In genomic region chr5:53515988-53516387, GRCh38 we compare ENCODE assay signal across 20 cellular contexts. TPM values are rescaled to one million over a fixed set of nuclear protein-coding genes. Genes with fewer than 3 reads are reported as not detected.
DNase-seq lines count a peak whose midpoint lies in the region; ATAC-seq, FAIRE-seq and TF ChIP-seq lines count a peak whose summit lies in the region.
"Had no signal": no experiment of that assay in that cellular context is flagged by ENCODE, and none has a peak within 500 bp of the region (broad histone marks: within the 10 kb centered on the region; RNA-seq: fewer than 3 reads in every experiment).

No MANE protein-coding gene starts in this region.

- no peak overlapping the region for H3K27ac ChIP-seq in astrocyte (ENCODE audit: low read depth, low read length)

- no peaks in the 10 kb centered on the region for H3K27me3 ChIP-seq in astrocyte (ENCODE audit: insufficient read depth, low read length)

- no peak for FAIRE-seq in astrocyte (lab: Jason Lieb, UNC)
- FAIRE-seq: GM12892, H54 had no signal

- H3K4me1 ChIP-seq in astrocyte (ENCODE audit: insufficient read depth, low read length): no peaks in the 10 kb centered on the region

- no peak overlapping the region for H3K4me3 ChIP-seq in Jurkat, Clone E6-1 (ENCODE audit: low read length)
- H3K4me3 ChIP-seq in astrocyte (ENCODE audit: insufficient read depth, low read depth, low read length): no peak overlapping the region
- H3K4me3 ChIP-seq: HAP-1 had no signal

- H2AFZ ChIP-seq in astrocyte (ENCODE audit: low read depth, low read length): no peak overlapping the region

- DNase-seq in A172 (ENCODE audit: low spot score) (peak; percentile 32), SK-N-DZ (ENCODE audit: low spot score) (peak; percentile 6), astrocyte (ENCODE audit: low read depth) (peak; percentile 55), NCI-H1092 treated with DMSO at 0.1 percent for 48 hours (lab: John Stamatoyannopoulos, UW) (no peak)
- DNase-seq in Jurkat, Clone E6-1 (ENCODE audit: low read depth, low spot score): peak; percentile 21
- no peak for DNase-seq in activated T-cell treated with anti-CD3 and anti-CD28 coated beads, Interleukin-2, amount 50 U/mL, for 4 hours
- DNase-seq: 8988T; C1 segment of cervical spinal cord; Calu3; CD4-positive, alpha-beta memory T cell; COR-L47; DMS53; DMS79 treated with DMSO at 0.1 percent for 48 hours; GOT3 had no signal

- TF ChIP-seq CTCF in astrocyte (IDR thresholded peaks at IDR 0.05; ENCODE audit: insufficient read depth, low read depth, low read length): no peak

- H4K20me1 ChIP-seq in astrocyte (ENCODE audit: insufficient read depth, low read length): no peaks in the 10 kb centered on the region

- no peaks in the 10 kb centered on the region for H3K36me3 ChIP-seq in astrocyte (ENCODE audit: insufficient read depth, low read length)
- H3K36me3 ChIP-seq: HAP-1 had no signal

- no peak overlapping the region for H3K9ac ChIP-seq in astrocyte (ENCODE audit: low read length)

- no peaks in the 10 kb centered on the region for H3K36me3 Mint-ChIP-seq in astrocyte (ENCODE audit: low read depth, unreplicated experiment)
- H3K36me3 Mint-ChIP-seq in activated T-cell treated with anti-CD3 and anti-CD28 coated beads, Interleukin-2, amount 50 U/mL, for 4 hours (ENCODE audit: insufficient read depth): no peaks in the 10 kb centered on the region
- H3K36me3 Mint-ChIP-seq: CD4-positive, alpha-beta memory T cell had no signal

- no peak overlapping the region for H3K27ac Mint-ChIP-seq in astrocyte (ENCODE audit: unreplicated experiment)

- no peak for ATAC-seq in HG03039 (IDR thresholded peaks at IDR 0.05; ENCODE audit: unreplicated experiment)
- no peak for ATAC-seq in activated T-cell treated with anti-CD3 and anti-CD28 coated beads, Interleukin-2, amount 50 U/mL, for 4 hours

- H3K4me2 ChIP-seq in astrocyte (ENCODE audit: low read length): no peak overlapping the region

- H3K27me3 Mint-ChIP-seq in astrocyte (ENCODE audit: low read depth, unreplicated experiment): peaks cover 2% of the 10 kb centered on the region
- H3K27me3 Mint-ChIP-seq in activated T-cell treated with anti-CD3 and anti-CD28 coated beads, Interleukin-2, amount 50 U/mL, for 4 hours (ENCODE audit: low read depth): peaks cover 2% of the 10 kb centered on the region

- H3K9me3 ChIP-seq in astrocyte (ENCODE audit: insufficient read depth, low read depth, low read length): no peaks in the 10 kb centered on the region
- H3K9me3 ChIP-seq: HAP-1 had no signal

- no peaks in the 10 kb centered on the region for H3K79me2 ChIP-seq in astrocyte (ENCODE audit: insufficient read depth, low read length)

- H3K4me1 Mint-ChIP-seq in astrocyte (ENCODE audit: low read depth, unreplicated experiment): no peaks in the 10 kb centered on the region
- H3K4me1 Mint-ChIP-seq in activated T-cell treated with anti-CD3 and anti-CD28 coated beads, Interleukin-2, amount 50 U/mL, for 4 hours (ENCODE audit: low read depth): no peaks in the 10 kb centered on the region
- H3K4me1 Mint-ChIP-seq: CD4-positive, alpha-beta memory T cell had no signal

- no peak overlapping the region for H3K4me3 Mint-ChIP-seq in astrocyte (ENCODE audit: unreplicated experiment)
- no peak overlapping the region for H3K4me3 Mint-ChIP-seq in activated T-cell treated with anti-CD3 and anti-CD28 coated beads, Interleukin-2, amount 50 U/mL, for 4 hours
- H3K4me3 Mint-ChIP-seq: CD4-positive, alpha-beta memory T cell had no signal

- H3K9me3 Mint-ChIP-seq in astrocyte (ENCODE audit: unreplicated experiment): peaks cover 5% of the 10 kb centered on the region
- peaks cover 18% of the 10 kb centered on the region for H3K9me3 Mint-ChIP-seq in activated T-cell treated with anti-CD3 and anti-CD28 coated beads, Interleukin-2, amount 50 U/mL, for 4 hours

RNA-seq across cellular contexts. Expression of gene FST, which starts 35.6 kb away (rescaled TPM):
- 14.3 and 20.4 TPM in 2 replicates for total RNA-seq in A172 (2014; rRNA removed; shearing (Covaris generic))
- not detected for polyA plus RNA-seq in Jurkat, Clone E6-1 (2012; ENCODE audit: insufficient read depth, insufficient read length)
- not detected in 2 replicates for polyA plus RNA-seq in SK-N-DZ (2014; cell fraction: cytosol; rRNA removed)
- polyA plus RNA-seq in SK-N-DZ (2014; cell fraction: nucleus; rRNA removed): 0.19 and 0.20 TPM in 2 replicates
- 39.1 and 57.1 TPM in 2 replicates for total RNA-seq in astrocyte
- 1 to 10 TPM; 1.6 to 3.9 (median 3.5) TPM for total RNA-seq in activated T-cell treated with anti-CD3 and anti-CD28 coated beads, Interleukin-2, amount 50 U/mL, for 4 hours
- total RNA-seq: A673, G401 had no signal

RNA-seq across cellular contexts. Expression of gene NDUFS4, which starts 44.5 kb away (rescaled TPM):
- total RNA-seq in A172 (2014; rRNA removed; shearing (Covaris generic)): 245 and 273 TPM in 2 replicates
- polyA plus RNA-seq in Jurkat, Clone E6-1 (2012; ENCODE audit: insufficient read depth, insufficient read length): 146 TPM
- 187 and 238 TPM in 2 replicates for polyA plus RNA-seq in SK-N-DZ (2014; cell fraction: cytosol; rRNA removed)
- 132 and 205 TPM in 2 replicates for polyA plus RNA-seq in SK-N-DZ (2014; cell fraction: nucleus; rRNA removed)
- 82.2 and 92.4 TPM in 2 replicates for total RNA-seq in astrocyte
- 10 to 100 TPM; 36.2 to 45.7 (median 42.9) TPM for total RNA-seq in activated T-cell treated with anti-CD3 and anti-CD28 coated beads, Interleukin-2, amount 50 U/mL, for 4 hours

Comparison
In these comparisons a context has a peak if more than half of its experiments do, and no peak if none do; other contexts are left out.
1. DNase-seq: peak in A172 (single experiment), Jurkat, Clone E6-1 (single experiment), SK-N-DZ (single experiment) and astrocyte (single experiment); none in activated T-cell treated with anti-CD3 and anti-CD28 coated beads, Interleukin-2, amount 50 U/mL, for 4 hours (single experiment) and NCI-H1092 treated with DMSO at 0.1 percent for 48 hours (single experiment).